In genomic region chr6:88376197-88376596, GRCh38 we compare ENCODE assay signal across 1 cellular context.
TF ChIP-seq lines count a peak whose summit lies in the region.

No MANE protein-coding gene starts in this region.

TF ChIP-seq in A549, 52 proteins besides CTCF, POLR2A, EP300 and RAD21 (continued from another document):
- peak; percentile 59; the same call in 1 of the 2 replicates for TF ChIP-seq REST (IDR thresholded peaks at IDR 0.05)
